In the genomic region with DNA sequence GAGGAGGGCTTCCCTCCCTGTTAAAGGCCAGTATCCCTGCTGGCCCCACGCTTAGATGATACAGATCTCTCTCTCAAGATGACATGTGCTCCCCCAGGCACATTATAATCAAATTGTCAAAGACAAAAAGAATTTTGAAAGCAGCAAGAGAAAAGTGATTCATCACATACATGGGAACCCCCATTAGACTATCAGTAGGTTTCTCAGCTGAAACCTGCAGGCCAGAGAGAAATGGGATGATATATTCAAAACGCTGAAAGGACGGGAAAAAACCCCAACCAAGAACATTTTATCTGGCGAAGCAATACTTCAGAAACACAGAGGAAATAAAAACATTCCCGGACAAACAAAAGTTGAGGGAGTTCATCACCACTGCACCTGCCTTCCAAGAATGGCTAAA, we compare ENCODE assay signal across 31 cellular contexts.
"Had no signal": no experiment of that assay in that cellular context is flagged by ENCODE, and none has a peak within 500 bp of the region (broad histone marks: within the 10 kb centered on the region; RNA-seq: fewer than 3 reads in every experiment).

No MANE protein-coding gene starts in this region.

- H3K27ac Mint-ChIP-seq: activated B cell treated with CpG ODN at 0.5 μM for 24 hours; activated CD4-positive, alpha-beta memory T cell treated with anti-CD3 and anti-CD28 coated beads, Interleukin-2, amount 10 ng/mL, durations not matched to agents 7 days and 5 days; activated CD4-positive, alpha-beta T cell treated with anti-CD3 and anti-CD28 coated beads, Interleukin-2, amount 10 ng/mL, durations not matched to agents 7 days and 5 days; activated naive CD8-positive, alpha-beta T cell; activated T-cell treated with anti-CD3 and anti-CD28 coated beads, Interleukin-2, amount 50 U/mL, for 24 hours; activated T-cell treated with anti-CD3 and anti-CD28 coated beads, Interleukin-2, amount 50 U/mL, for 72 hours; effector memory CD8-positive, alpha-beta T cell had no signal

- H3K27ac ChIP-seq: brain microvascular endothelial cell, esophagus muscularis mucosa, foreskin keratinocyte, gastrocnemius medialis, heart left ventricle had no signal

- H3K4me3 ChIP-seq: esophagus muscularis mucosa, gastrocnemius medialis, heart left ventricle had no signal

- H3K9me3 ChIP-seq: gastrocnemius medialis had no signal

- ATAC-seq: activated CD4-positive, CD25-positive, alpha-beta regulatory T cell treated with anti-CD3 and anti-CD28 coated beads, Interleukin-2, amount 50 U/mL, for 24 hours; activated T-cell treated with anti-CD3 and anti-CD28 coated beads, Interleukin-2, amount 50 U/mL, for 72 hours; effector memory CD8-positive, alpha-beta T cell; foreskin keratinocyte; gastrocnemius medialis; heart left ventricle had no signal

- H3K4me1 Mint-ChIP-seq: activated CD4-positive, alpha-beta memory T cell treated with anti-CD3 and anti-CD28 coated beads, Interleukin-2, amount 10 ng/mL, durations not matched to agents 7 days and 5 days; activated CD4-positive, alpha-beta T cell treated with anti-CD3 and anti-CD28 coated beads, Interleukin-2, amount 10 ng/mL, durations not matched to agents 7 days and 5 days had no signal

- H3K4me3 Mint-ChIP-seq: activated B cell treated with CpG ODN at 0.5 μM for 24 hours; activated CD4-positive, alpha-beta memory T cell treated with anti-CD3 and anti-CD28 coated beads, Interleukin-2, amount 10 ng/mL, durations not matched to agents 7 days and 5 days; activated CD4-positive, alpha-beta T cell treated with anti-CD3 and anti-CD28 coated beads, Interleukin-2, amount 10 ng/mL, durations not matched to agents 7 days and 5 days; activated naive CD8-positive, alpha-beta T cell; activated T-cell treated with anti-CD3 and anti-CD28 coated beads, Interleukin-2, amount 50 U/mL, for 24 hours; activated T-cell treated with anti-CD3 and anti-CD28 coated beads, Interleukin-2, amount 50 U/mL, for 72 hours; central memory CD8-positive, alpha-beta T cell; effector memory CD8-positive, alpha-beta T cell had no signal

- H3K27me3 Mint-ChIP-seq: activated B cell treated with CpG ODN at 0.5 μM for 24 hours; activated CD4-positive, alpha-beta memory T cell treated with anti-CD3 and anti-CD28 coated beads, Interleukin-2, amount 10 ng/mL, durations not matched to agents 7 days and 5 days; activated CD4-positive, alpha-beta T cell treated with anti-CD3 and anti-CD28 coated beads, Interleukin-2, amount 10 ng/mL, durations not matched to agents 7 days and 5 days; activated naive CD8-positive, alpha-beta T cell; activated T-cell treated with anti-CD3 and anti-CD28 coated beads, Interleukin-2, amount 50 U/mL, for 24 hours; central memory CD8-positive, alpha-beta T cell; effector memory CD8-positive, alpha-beta T cell had no signal

- H3K4me1 ChIP-seq: esophagus muscularis mucosa, foreskin keratinocyte, gastrocnemius medialis, heart left ventricle had no signal

- H3K27me3 ChIP-seq: brain microvascular endothelial cell, esophagus muscularis mucosa, foreskin keratinocyte, gastrocnemius medialis, heart left ventricle had no signal

- DNase-seq: activated B cell treated with CpG ODN at 0.5 μM for 24 hours; activated CD4-positive, alpha-beta memory T cell treated with anti-CD3 and anti-CD28 coated beads, Interleukin-2, amount 10 ng/mL, durations not matched to agents 7 days and 5 days; activated CD4-positive, alpha-beta T cell treated with anti-CD3 and anti-CD28 coated beads, Interleukin-2, amount 10 ng/mL, durations not matched to agents 7 days and 5 days; activated CD4-positive, alpha-beta T cell treated with anti-CD3 and anti-CD28 coated beads, Interleukin-2, amount 50 U/mL, for 4 hours; activated CD8-positive, alpha-beta memory T cell treated with anti-CD3 and anti-CD28 coated beads, Interleukin-2, amount 50 U/mL, for 48 hours; activated effector memory CD4-positive, alpha-beta T cell treated with Interleukin-2 at 50 U/mL for 16 hours; activated gamma-delta T cell treated with Interleukin-2 at 50 U/mL for 16 hours; activated naive CD4-positive, alpha-beta T cell treated with anti-CD3 and anti-CD28 coated beads, Interleukin-2, amount 50 U/mL, for 16 hours; activated naive CD4-positive, alpha-beta T cell treated with Interleukin-2 at 50 U/mL for 16 hours; activated T-cell treated with anti-CD3 and anti-CD28 coated beads for 4 hours; activated T-cell treated with anti-CD3 and anti-CD28 coated beads, Interleukin-2, amount 50 U/mL, for 24 hours; activated T-cell treated with anti-CD3 and anti-CD28 coated beads, Interleukin-2, amount 50 U/mL, for 72 hours; brain microvascular endothelial cell; cortex of kidney; dermis blood vessel endothelial cell; effector CD4-positive, alpha-beta T cell; effector memory CD8-positive, alpha-beta T cell; erythroblast; foreskin keratinocyte; gastrocnemius medialis; glutamatergic neuron; heart left ventricle; hypothalamus; T-helper 2 cell had no signal

- FAIRE-seq: astrocyte, bronchial epithelial cell, colon had no signal
